13 cellular contexts compared by ENCODE assay signal in genomic region chr5:54644226-54644625, GRCh38.
DNase-seq lines count a peak whose midpoint lies in the region; ATAC-seq and TF ChIP-seq lines count a peak whose summit lies in the region.
"Had no signal": no experiment of that assay in that cellular context is flagged by ENCODE, and none has a peak within 500 bp of the region (broad histone marks: within the 10 kb centered on the region; RNA-seq: fewer than 3 reads in every experiment).

No MANE protein-coding gene starts in this region.

- H3K4me1 ChIP-seq in PC-9 (replicated peaks; ENCODE audit: insufficient read depth) (peaks cover 19% of the 10 kb centered on the region), esophagus muscularis mucosa (peaks cover 19 to 29% (median 26%) of the 10 kb centered on the region in 4 donors)

- no peak for TF ChIP-seq EP300 in esophagus muscularis mucosa (IDR thresholded peaks at IDR 0.05)

- H3F3A ChIP-seq in PC-9 (ENCODE audit: insufficient read depth, low read depth) = peaks cover 18% of the 10 kb centered on the region; the same call in 1 of the 2 replicates

- peak overlapping the region; percentile 33 for H3K27ac Mint-ChIP-seq in endothelial cell (ENCODE audit: unreplicated experiment)
- H3K27ac Mint-ChIP-seq in stimulated activated naive CD8-positive, alpha-beta T cell treated with anti-CD3 and anti-CD28 coated beads, Interleukin-15, amount 100 ng/mL, for 72 hours = no peak overlapping the region
- H3K27ac Mint-ChIP-seq: neural progenitor cell had no signal

- H3K36me3 ChIP-seq in PC-9 (ENCODE audit: low read depth) (no peaks in the 10 kb centered on the region), esophagus muscularis mucosa (no peaks in the 10 kb centered on the region)
- H3K36me3 ChIP-seq: neural progenitor cell, upper lobe of right lung had no signal

- no peaks in the 10 kb centered on the region for H3K9me2 ChIP-seq in PC-9 (ENCODE audit: insufficient read depth)

- peaks cover 29% of the 10 kb centered on the region for H3K4me1 Mint-ChIP-seq in endothelial cell (ENCODE audit: unreplicated experiment)
- H3K4me1 Mint-ChIP-seq in stimulated activated naive CD8-positive, alpha-beta T cell treated with anti-CD3 and anti-CD28 coated beads, Interleukin-15, amount 100 ng/mL, for 72 hours = peaks cover 47% of the 10 kb centered on the region

- H2AFZ ChIP-seq in PC-9 = peak overlapping the region; percentile 40; the same call in 1 of the 2 replicates
- H2AFZ ChIP-seq: neural progenitor cell had no signal

- H3K36me3 Mint-ChIP-seq in endothelial cell (ENCODE audit: low read depth, unreplicated experiment) = no peaks in the 10 kb centered on the region
- H3K36me3 Mint-ChIP-seq: neural progenitor cell had no signal

- peaks cover 12% of the 10 kb centered on the region for H3K27me3 Mint-ChIP-seq in endothelial cell (ENCODE audit: unreplicated experiment)
- no peaks in the 10 kb centered on the region for H3K27me3 Mint-ChIP-seq in stimulated activated naive CD8-positive, alpha-beta T cell treated with anti-CD3 and anti-CD28 coated beads, Interleukin-15, amount 100 ng/mL, for 72 hours

- TF ChIP-seq CTCF in PC-9 (conservative IDR thresholded peaks at IDR 0.05) (no peak), endothelial cell (IDR thresholded peaks at IDR 0.05; ENCODE audit: unreplicated experiment) (no peak), esophagus muscularis mucosa (IDR thresholded peaks at IDR 0.05) (no peak)

- TF ChIP-seq POLR2A in esophagus muscularis mucosa (IDR thresholded peaks at IDR 0.05; ENCODE audit: low read depth) = no peak

- H3K79me2 ChIP-seq in PC-9 (ENCODE audit: low read depth) = no peaks in the 10 kb centered on the region

- H3K4me3 Mint-ChIP-seq in endothelial cell (ENCODE audit: unreplicated experiment) = no peak overlapping the region
- H3K4me3 Mint-ChIP-seq in stimulated activated naive CD8-positive, alpha-beta T cell treated with anti-CD3 and anti-CD28 coated beads, Interleukin-15, amount 100 ng/mL, for 72 hours = no peak overlapping the region
- H3K4me3 Mint-ChIP-seq: neural progenitor cell had no signal

- peak overlapping the region; percentile 32 for H3K4me2 ChIP-seq in PC-9
- H3K4me2 ChIP-seq: neural progenitor cell had no signal

- ATAC-seq in stimulated activated naive CD8-positive, alpha-beta T cell treated with anti-CD3 and anti-CD28 coated beads, Interleukin-15, amount 100 ng/mL, for 72 hours = no peak
- ATAC-seq: upper lobe of right lung had no signal

- no peaks in the 10 kb centered on the region for H4K20me1 ChIP-seq in PC-9 (ENCODE audit: insufficient read depth)

- H3K27me3 ChIP-seq in PC-9 (ENCODE audit: insufficient read depth, low read depth) (no peaks in the 10 kb centered on the region), esophagus muscularis mucosa (no peaks in the 10 kb centered on the region)
- H3K27me3 ChIP-seq: neural progenitor cell, upper lobe of right lung had no signal

- POLR2A ChIA-PET in PC-9 (lab: Charles Lee; ENCODE audit: unreplicated experiment) (no interaction called here), HEK293T (lab: Yijun Ruan, JAX) (no interaction called here)

- no peak overlapping the region for H3K4me3 ChIP-seq in PC-9
- H3K4me3 ChIP-seq in esophagus muscularis mucosa = no peak overlapping the region
- H3K4me3 ChIP-seq: neural progenitor cell, upper lobe of right lung had no signal

- no TSS peak for BruUV-seq in PC-9 (replicated peaks; lab: Mats Ljungman, UMichigan)

- in situ Hi-C loops in Caki2 (cut with HindIII; ENCODE audit: low pct_unique_long_range_greater_than_20kb, low sequenced_read_pairs) = no loop called here

- H3K9me3 ChIP-seq in PC-9 (ENCODE audit: insufficient read depth, low read depth) (no peaks in the 10 kb centered on the region), esophagus muscularis mucosa (no peaks in the 10 kb centered on the region)
- H3K9me3 ChIP-seq: upper lobe of right lung had no signal

- H3K9me3 Mint-ChIP-seq in endothelial cell (ENCODE audit: unreplicated experiment) = no peaks in the 10 kb centered on the region
- H3K9me3 Mint-ChIP-seq in stimulated activated naive CD8-positive, alpha-beta T cell treated with anti-CD3 and anti-CD28 coated beads, Interleukin-15, amount 100 ng/mL, for 72 hours = peaks cover 0 to 4% of the 10 kb centered on the region in 2 donors

- 79% methylated on average over 4 of the region's 4 CpGs for WGBS in esophagus muscularis mucosa

- intact Hi-C loops in PC-9 (cut with micrococcal nuclease; ENCODE audit: unreplicated experiment) = no loop called here
- intact Hi-C loops in esophagus muscularis mucosa (cut with DNase I) = no loop called here

- H3K27ac ChIP-seq in PC-9 (no peak overlapping the region), esophagus muscularis mucosa (replicated peaks in 1 of 4) (no peak overlapping the region)
- H3K27ac ChIP-seq: neural progenitor cell, upper lobe of right lung had no signal

- DNase-seq in Caki2 (ENCODE audit: low read depth) = peak; percentile 33
- DNase-seq in PC-9 = peak; percentile 5 to 75
- DNase-seq in endothelial cell (ENCODE audit: low spot score) = no peak
- peak; percentile 61 for DNase-seq in pulmonary artery endothelial cell (ENCODE audit: low read depth, low spot score)
- DNase-seq in HEK293T (ENCODE audit: extremely low spot score) = no peak
- DNase-seq in SKM-1 (lab: John Stamatoyannopoulos, UW; ENCODE audit: unreplicated experiment) = no peak
- DNase-seq in stimulated activated naive CD8-positive, alpha-beta T cell treated with anti-CD3 and anti-CD28 coated beads, Interleukin-15, amount 100 ng/mL, for 72 hours = no peak
- DNase-seq in esophagus muscularis mucosa (ENCODE audit: extremely low spot score) = no peak
- DNase-seq: cerebellar nuclear complex; hippocampal formation; stimulated activated CD4-positive, alpha-beta T cell treated with anti-CD3 and anti-CD28 coated beads, Interleukin-2, amount 100 ng/mL, for 48 hours; upper lobe of right lung had no signal

- CTCF ChIA-PET in PC-9 (lab: Charles Lee) = no interaction called here
- CTCF ChIA-PET in HEK293T (lab: Yijun Ruan, JAX) = interaction anchor here (0.5 kb wide), 1 partner anchor 25 kb away, joined by 3 read pairs; no protein-coding TSS in a partner anchor

TF ChIP-seq in HEK293T, 16 proteins besides CTCF, POLR2A, EP300 and RAD21:
- TF ChIP-seq SUZ12 (IDR thresholded peaks at IDR 0.05) (no peak), ARNT (IDR thresholded peaks at IDR 0.05) (no peak), ELF4 (IDR thresholded peaks at IDR 0.05) (no peak), FOXA1 (IDR thresholded peaks at IDR 0.05) (no peak), CTBP1 (IDR thresholded peaks at IDR 0.05; ENCODE audit: borderline replicate concordance) (no peak), NFRKB (IDR thresholded peaks at IDR 0.05) (no peak), HDGF (IDR thresholded peaks at IDR 0.05; ENCODE audit: borderline replicate concordance) (no peak), FOXK2 (IDR thresholded peaks at IDR 0.05) (no peak), FOXM1 (IDR thresholded peaks at IDR 0.05; ENCODE audit: borderline replicate concordance) (no peak), L3MBTL2 (conservative IDR thresholded peaks at IDR 0.05) (no peak), ZNF384 (IDR thresholded peaks at IDR 0.05) (no peak), TARDBP (IDR thresholded peaks at IDR 0.05) (no peak), SP1 (IDR thresholded peaks at IDR 0.05) (no peak), LEF1 (IDR thresholded peaks at IDR 0.05; ENCODE audit: borderline replicate concordance) (no peak), BHLHE40 (IDR thresholded peaks at IDR 0.05; ENCODE audit: borderline replicate concordance) (no peak)
- TF ChIP-seq, protein P1, sequence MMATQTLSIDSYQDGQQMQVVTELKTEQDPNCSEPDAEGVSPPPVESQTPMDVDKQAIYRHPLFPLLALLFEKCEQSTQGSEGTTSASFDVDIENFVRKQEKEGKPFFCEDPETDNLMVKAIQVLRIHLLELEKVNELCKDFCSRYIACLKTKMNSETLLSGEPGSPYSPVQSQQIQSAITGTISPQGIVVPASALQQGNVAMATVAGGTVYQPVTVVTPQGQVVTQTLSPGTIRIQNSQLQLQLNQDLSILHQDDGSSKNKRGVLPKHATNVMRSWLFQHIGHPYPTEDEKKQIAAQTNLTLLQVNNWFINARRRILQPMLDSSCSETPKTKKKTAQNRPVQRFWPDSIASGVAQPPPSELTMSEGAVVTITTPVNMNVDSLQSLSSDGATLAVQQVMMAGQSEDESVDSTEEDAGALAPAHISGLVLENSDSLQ (IDR thresholded peaks at IDR 0.05) = no peak
TF ChIP-seq in HEK293T: peak in this region for 0.

Comparison
In these comparisons a context has a peak if more than half of its experiments do, and no peak if none do; other contexts are left out.
1. DNase-seq: peak in Caki2 (single experiment), PC-9 (2 of 2) and pulmonary artery endothelial cell (single experiment); none in endothelial cell (single experiment), HEK293T (single experiment), SKM-1 (single experiment), stimulated activated naive CD8-positive, alpha-beta T cell treated with anti-CD3 and anti-CD28 coated beads, Interleukin-15, amount 100 ng/mL, for 72 hours (0 of 2) and esophagus muscularis mucosa (single experiment).